Comparison of ENCODE assay signal across 4 cellular contexts in the genomic region with DNA sequence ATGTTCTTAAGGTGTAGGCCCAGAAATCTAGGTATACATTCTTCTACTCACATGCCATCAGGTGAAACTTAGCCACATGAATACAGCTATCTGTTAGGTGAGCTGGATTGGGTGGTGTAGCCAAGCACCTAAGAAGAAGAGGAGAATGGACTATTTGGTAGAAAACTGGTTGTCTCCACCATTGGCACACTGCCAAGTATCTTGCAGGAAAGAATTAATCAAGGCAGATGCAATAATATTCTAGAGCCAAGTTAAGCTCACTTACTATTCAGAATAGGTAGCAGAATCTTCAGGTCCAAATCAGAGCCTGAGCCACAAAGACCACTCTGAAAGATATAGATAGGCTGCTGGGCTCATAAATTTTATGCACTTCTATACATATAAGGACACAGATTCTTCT.
TF ChIP-seq lines count a peak whose summit lies in the region.

No MANE protein-coding gene starts in this region.

TF ChIP-seq in SK-N-SH, 30 proteins besides CTCF, POLR2A, EP300 and RAD21:
- no peak for TF ChIP-seq MEF2A (IDR thresholded peaks at IDR 0.05; ENCODE audit: borderline replicate concordance, low read depth)
- TF ChIP-seq NFIC (IDR thresholded peaks at IDR 0.05; ENCODE audit: borderline replicate concordance) = peak; percentile 54
TF ChIP-seq in SK-N-SH: peak in this region for 1.

TF ChIP-seq in SK-N-SH treated with all-trans-retinoic acid at 6 μM for 48 hours, 23 proteins besides CTCF, POLR2A, EP300 and RAD21:
- no peak for TF ChIP-seq TCF4 (CRISPR knock-in tag; IDR thresholded peaks at IDR 0.05; ENCODE audit: borderline replicate concordance)
- TF ChIP-seq ESRRG (CRISPR knock-in tag; IDR thresholded peaks at IDR 0.05) = no peak
- TF ChIP-seq ZFP30 (CRISPR knock-in tag; IDR thresholded peaks at IDR 0.05) = no peak

TF ChIP-seq in Ishikawa, 13 proteins besides CTCF, POLR2A, EP300 and RAD21:
- TF ChIP-seq, protein P1, sequence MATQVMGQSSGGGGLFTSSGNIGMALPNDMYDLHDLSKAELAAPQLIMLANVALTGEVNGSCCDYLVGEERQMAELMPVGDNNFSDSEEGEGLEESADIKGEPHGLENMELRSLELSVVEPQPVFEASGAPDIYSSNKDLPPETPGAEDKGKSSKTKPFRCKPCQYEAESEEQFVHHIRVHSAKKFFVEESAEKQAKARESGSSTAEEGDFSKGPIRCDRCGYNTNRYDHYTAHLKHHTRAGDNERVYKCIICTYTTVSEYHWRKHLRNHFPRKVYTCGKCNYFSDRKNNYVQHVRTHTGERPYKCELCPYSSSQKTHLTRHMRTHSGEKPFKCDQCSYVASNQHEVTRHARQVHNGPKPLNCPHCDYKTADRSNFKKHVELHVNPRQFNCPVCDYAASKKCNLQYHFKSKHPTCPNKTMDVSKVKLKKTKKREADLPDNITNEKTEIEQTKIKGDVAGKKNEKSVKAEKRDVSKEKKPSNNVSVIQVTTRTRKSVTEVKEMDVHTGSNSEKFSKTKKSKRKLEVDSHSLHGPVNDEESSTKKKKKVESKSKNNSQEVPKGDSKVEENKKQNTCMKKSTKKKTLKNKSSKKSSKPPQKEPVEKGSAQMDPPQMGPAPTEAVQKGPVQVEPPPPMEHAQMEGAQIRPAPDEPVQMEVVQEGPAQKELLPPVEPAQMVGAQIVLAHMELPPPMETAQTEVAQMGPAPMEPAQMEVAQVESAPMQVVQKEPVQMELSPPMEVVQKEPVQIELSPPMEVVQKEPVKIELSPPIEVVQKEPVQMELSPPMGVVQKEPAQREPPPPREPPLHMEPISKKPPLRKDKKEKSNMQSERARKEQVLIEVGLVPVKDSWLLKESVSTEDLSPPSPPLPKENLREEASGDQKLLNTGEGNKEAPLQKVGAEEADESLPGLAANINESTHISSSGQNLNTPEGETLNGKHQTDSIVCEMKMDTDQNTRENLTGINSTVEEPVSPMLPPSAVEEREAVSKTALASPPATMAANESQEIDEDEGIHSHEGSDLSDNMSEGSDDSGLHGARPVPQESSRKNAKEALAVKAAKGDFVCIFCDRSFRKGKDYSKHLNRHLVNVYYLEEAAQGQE (IDR thresholded peaks at IDR 0.05; ENCODE audit: low read depth) = no peak
- TF ChIP-seq NFIC (IDR thresholded peaks at IDR 0.05) = peak; percentile 74
TF ChIP-seq in Ishikawa: peak in this region for 1.

TF ChIP-seq in K562, 482 proteins besides CTCF, POLR2A, EP300 and RAD21:
- TF ChIP-seq, protein P2, sequence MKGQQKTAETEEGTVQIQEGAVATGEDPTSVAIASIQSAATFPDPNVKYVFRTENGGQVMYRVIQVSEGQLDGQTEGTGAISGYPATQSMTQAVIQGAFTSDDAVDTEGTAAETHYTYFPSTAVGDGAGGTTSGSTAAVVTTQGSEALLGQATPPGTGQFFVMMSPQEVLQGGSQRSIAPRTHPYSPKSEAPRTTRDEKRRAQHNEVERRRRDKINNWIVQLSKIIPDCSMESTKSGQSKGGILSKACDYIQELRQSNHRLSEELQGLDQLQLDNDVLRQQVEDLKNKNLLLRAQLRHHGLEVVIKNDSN (CRISPR knock-in tag; IDR thresholded peaks at IDR 0.05) = no peak
- TF ChIP-seq FIP1L1 (IDR thresholded peaks at IDR 0.05; ENCODE audit: low read depth, low read length, poor library complexity, severe bottlenecking) (no peak), ZNF24 (IDR thresholded peaks at IDR 0.05) (no peak), MYC (IDR thresholded peaks at IDR 0.05; ENCODE audit: low read depth, low read length) (no peak), MYC (CRISPR knock-in tag; IDR thresholded peaks at IDR 0.05; ENCODE audit: borderline replicate concordance, low read depth) (no peak), NFIX (CRISPR knock-in tag; IDR thresholded peaks at IDR 0.05; ENCODE audit: low read depth) (peak; percentile 96), NFIC (IDR thresholded peaks at IDR 0.05) (peak; percentile 99), POU5F1 (IDR thresholded peaks at IDR 0.05; ENCODE audit: borderline replicate concordance, low read depth, low read length, partially characterized antibody) (no peak), SMAD1 (IDR thresholded peaks at IDR 0.05; ENCODE audit: low read depth, low read length, partially characterized antibody) (peak; percentile 51)
- TF ChIP-seq, protein P3, sequence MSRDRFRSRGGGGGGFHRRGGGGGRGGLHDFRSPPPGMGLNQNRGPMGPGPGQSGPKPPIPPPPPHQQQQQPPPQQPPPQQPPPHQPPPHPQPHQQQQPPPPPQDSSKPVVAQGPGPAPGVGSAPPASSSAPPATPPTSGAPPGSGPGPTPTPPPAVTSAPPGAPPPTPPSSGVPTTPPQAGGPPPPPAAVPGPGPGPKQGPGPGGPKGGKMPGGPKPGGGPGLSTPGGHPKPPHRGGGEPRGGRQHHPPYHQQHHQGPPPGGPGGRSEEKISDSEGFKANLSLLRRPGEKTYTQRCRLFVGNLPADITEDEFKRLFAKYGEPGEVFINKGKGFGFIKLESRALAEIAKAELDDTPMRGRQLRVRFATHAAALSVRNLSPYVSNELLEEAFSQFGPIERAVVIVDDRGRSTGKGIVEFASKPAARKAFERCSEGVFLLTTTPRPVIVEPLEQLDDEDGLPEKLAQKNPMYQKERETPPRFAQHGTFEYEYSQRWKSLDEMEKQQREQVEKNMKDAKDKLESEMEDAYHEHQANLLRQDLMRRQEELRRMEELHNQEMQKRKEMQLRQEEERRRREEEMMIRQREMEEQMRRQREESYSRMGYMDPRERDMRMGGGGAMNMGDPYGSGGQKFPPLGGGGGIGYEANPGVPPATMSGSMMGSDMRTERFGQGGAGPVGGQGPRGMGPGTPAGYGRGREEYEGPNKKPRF (IDR thresholded peaks at IDR 0.05; ENCODE audit: low read depth, low read length) = no peak
- TF ChIP-seq, protein P4, sequence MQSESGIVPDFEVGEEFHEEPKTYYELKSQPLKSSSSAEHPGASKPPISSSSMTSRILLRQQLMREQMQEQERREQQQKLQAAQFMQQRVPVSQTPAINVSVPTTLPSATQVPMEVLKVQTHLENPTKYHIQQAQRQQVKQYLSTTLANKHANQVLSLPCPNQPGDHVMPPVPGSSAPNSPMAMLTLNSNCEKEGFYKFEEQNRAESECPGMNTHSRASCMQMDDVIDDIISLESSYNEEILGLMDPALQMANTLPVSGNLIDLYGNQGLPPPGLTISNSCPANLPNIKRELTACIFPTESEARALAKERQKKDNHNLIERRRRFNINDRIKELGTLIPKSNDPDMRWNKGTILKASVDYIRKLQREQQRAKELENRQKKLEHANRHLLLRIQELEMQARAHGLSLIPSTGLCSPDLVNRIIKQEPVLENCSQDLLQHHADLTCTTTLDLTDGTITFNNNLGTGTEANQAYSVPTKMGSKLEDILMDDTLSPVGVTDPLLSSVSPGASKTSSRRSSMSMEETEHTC (IDR thresholded peaks at IDR 0.05) = no peak
TF ChIP-seq in K562: peak in this region for 3.
